In the genomic region with DNA sequence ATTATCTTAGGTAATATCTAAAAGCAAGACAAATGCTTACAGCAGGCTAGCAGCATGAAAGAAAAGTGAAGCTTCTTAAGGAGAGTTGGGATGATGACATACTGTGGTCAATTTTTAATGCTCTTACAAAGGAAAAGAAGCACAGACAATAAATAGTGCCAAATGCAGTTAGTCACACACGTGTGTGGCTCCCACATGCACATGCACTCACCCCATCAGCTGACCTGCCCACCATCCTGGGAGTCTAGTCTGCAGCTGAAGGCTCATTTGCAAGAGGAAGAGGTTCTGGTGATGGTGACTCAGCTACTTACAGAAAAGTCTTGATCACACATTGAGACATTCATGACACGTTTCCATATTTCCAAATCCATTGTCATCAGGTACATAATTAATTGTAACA, we compare ENCODE assay signal across 15 cellular contexts.
DNase-seq lines count a peak whose midpoint lies in the region; ATAC-seq lines count a peak whose summit lies in the region.
"Had no signal": no experiment of that assay in that cellular context is flagged by ENCODE, and none has a peak within 500 bp of the region (broad histone marks: within the 10 kb centered on the region; RNA-seq: fewer than 3 reads in every experiment).

No MANE protein-coding gene starts in this region.

- no peaks in the 10 kb centered on the region for H3K36me3 Mint-ChIP-seq in activated CD4-positive, alpha-beta T cell treated with anti-CD3 and anti-CD28 coated beads, Interleukin-2, amount 10 ng/mL, durations not matched to agents 7 days and 5 days (ENCODE audit: low read depth)

- POLR2A ChIA-PET in activated CD4-positive, alpha-beta T cell treated with anti-CD3 and anti-CD28 coated beads, Interleukin-2, amount 10 ng/mL, durations not matched to agents 7 days and 5 days (lab: Charles Lee) = no interaction called here

- CTCF ChIA-PET in activated CD4-positive, alpha-beta T cell treated with anti-CD3 and anti-CD28 coated beads, Interleukin-2, amount 10 ng/mL, durations not matched to agents 7 days and 5 days (lab: Charles Lee) = interaction anchor here (1.2 kb wide), 1 partner anchor 17 kb away, joined by 3 read pairs; no protein-coding TSS in a partner anchor

- H3K4me1 Mint-ChIP-seq in activated CD4-positive, alpha-beta T cell treated with anti-CD3 and anti-CD28 coated beads, Interleukin-2, amount 10 ng/mL, durations not matched to agents 7 days and 5 days = peaks cover 2% of the 10 kb centered on the region

- peaks cover 64% of the 10 kb centered on the region for H3K27me3 Mint-ChIP-seq in activated CD4-positive, alpha-beta T cell treated with anti-CD3 and anti-CD28 coated beads, Interleukin-2, amount 10 ng/mL, durations not matched to agents 7 days and 5 days

- H3K4me3 Mint-ChIP-seq in activated CD4-positive, alpha-beta T cell treated with anti-CD3 and anti-CD28 coated beads, Interleukin-2, amount 10 ng/mL, durations not matched to agents 7 days and 5 days = peak overlapping the region; percentile 25
- H3K4me3 Mint-ChIP-seq: naive B cell had no signal

- no peak overlapping the region for H3K27ac Mint-ChIP-seq in activated CD4-positive, alpha-beta T cell treated with anti-CD3 and anti-CD28 coated beads, Interleukin-2, amount 10 ng/mL, durations not matched to agents 7 days and 5 days
- H3K27ac Mint-ChIP-seq: activated T-helper 2 cell treated with anti-CD3 and anti-CD28 coated beads, Interferon-gamma antibody, Interleukin-2, Interleukin-4, amounts not matched to agents 10 μg/mL and 5 μg/mL and 100 μg/mL, durations not matched to agents 14 hours and 24 hours and 36 hours; naive B cell had no signal

- no peaks in the 10 kb centered on the region for H3K9me3 Mint-ChIP-seq in activated CD4-positive, alpha-beta T cell treated with anti-CD3 and anti-CD28 coated beads, Interleukin-2, amount 10 ng/mL, durations not matched to agents 7 days and 5 days
- H3K9me3 Mint-ChIP-seq: activated T-helper 2 cell treated with anti-CD3 and anti-CD28 coated beads, Interferon-gamma antibody, Interleukin-2, Interleukin-4, amounts not matched to agents 10 μg/mL and 5 μg/mL and 100 μg/mL, durations not matched to agents 14 hours and 24 hours and 36 hours had no signal

- DNase-seq in activated CD4-positive, alpha-beta T cell treated with anti-CD3 and anti-CD28 coated beads, Interleukin-2, amount 10 ng/mL, durations not matched to agents 7 days and 5 days = no peak
- no peak for DNase-seq in activated CD4-positive, alpha-beta T cell treated with anti-CD3 and anti-CD28 coated beads for 4 hours
- DNase-seq in H4 (ENCODE audit: low spot score) (peak; percentile 40), RPMI8226 (peak; percentile 55), foreskin melanocyte (peak; percentile 7)
- DNase-seq in stimulated activated naive CD4-positive, alpha-beta T cell (lab: John Stamatoyannopoulos, UW) = no peak
- DNase-seq: activated CD4-positive, CD25-positive, alpha-beta regulatory T cell treated with anti-CD3 and anti-CD28 coated beads, Interleukin-2, amount 50 U/mL, for 72 hours; cortex of kidney; left ventricle myocardium superior; naive B cell; NCI-H748 treated with DMSO at 0.1 percent for 48 hours; T-helper 2 cell had no signal

- no peak for ATAC-seq in HG03108 (IDR thresholded peaks at IDR 0.05; ENCODE audit: unreplicated experiment)
- ATAC-seq in HG02571 (IDR thresholded peaks at IDR 0.05; ENCODE audit: unreplicated experiment) = no peak
- ATAC-seq: left ventricle myocardium superior had no signal

Comparison
In these comparisons a context has a peak if more than half of its experiments do, and no peak if none do; other contexts are left out.
1. DNase-seq: peak in H4 (single experiment), RPMI8226 (single experiment) and foreskin melanocyte (single experiment); none in activated CD4-positive, alpha-beta T cell treated with anti-CD3 and anti-CD28 coated beads, Interleukin-2, amount 10 ng/mL, durations not matched to agents 7 days and 5 days (single experiment), activated CD4-positive, alpha-beta T cell treated with anti-CD3 and anti-CD28 coated beads for 4 hours (0 of 2) and stimulated activated naive CD4-positive, alpha-beta T cell (0 of 6).